35 cellular contexts compared by ENCODE assay signal in genomic region chr11:28315440-28315839, GRCh38.
"Had no signal": no experiment of that assay in that cellular context is flagged by ENCODE, and none has a peak within 500 bp of the region (broad histone marks: within the 10 kb centered on the region; RNA-seq: fewer than 3 reads in every experiment).

No MANE protein-coding gene starts in this region.

- H3K36me3 ChIP-seq: adrenal gland, brain microvascular endothelial cell, breast epithelium had no signal

- FAIRE-seq: astrocyte, colon, TTC549 had no signal

- H3K27me3 Mint-ChIP-seq: activated CD4-positive, alpha-beta memory T cell treated with anti-CD3 and anti-CD28 coated beads, Interleukin-2, amount 10 ng/mL, durations not matched to agents 7 days and 5 days; activated CD4-positive, alpha-beta T cell treated with anti-CD3 and anti-CD28 coated beads for 36 hours; activated CD4-positive, alpha-beta T cell treated with anti-CD3 and anti-CD28 coated beads, Interleukin-2, amount 10 ng/mL, durations not matched to agents 7 days and 5 days; activated CD8-positive, alpha-beta memory T cell treated with anti-CD3 and anti-CD28 coated beads, Interleukin-2, amount 10 ng/mL, durations not matched to agents 7 days and 5 days; activated naive CD4-positive, alpha-beta T cell treated with anti-CD3 and anti-CD28 coated beads, Interleukin-2, amount 10 ng/mL, durations not matched to agents 7 days and 5 days; activated naive CD4-positive, alpha-beta T cell treated with anti-CD3 and anti-CD28 coated beads, Interleukin-2, amount 50 U/mL, for 24 hours; activated naive CD8-positive, alpha-beta T cell; activated T-cell treated with anti-CD3 and anti-CD28 coated beads, Interleukin-2, amount 50 U/mL, for 24 hours had no signal

- H3K4me1 Mint-ChIP-seq: activated CD4-positive, alpha-beta memory T cell treated with anti-CD3 and anti-CD28 coated beads, Interleukin-2, amount 10 ng/mL, durations not matched to agents 7 days and 5 days; activated CD4-positive, alpha-beta T cell treated with anti-CD3 and anti-CD28 coated beads for 36 hours; activated CD4-positive, alpha-beta T cell treated with anti-CD3 and anti-CD28 coated beads, Interleukin-2, amount 10 ng/mL, durations not matched to agents 7 days and 5 days; activated CD8-positive, alpha-beta memory T cell treated with anti-CD3 and anti-CD28 coated beads, Interleukin-2, amount 10 ng/mL, durations not matched to agents 7 days and 5 days; activated naive CD4-positive, alpha-beta T cell treated with anti-CD3 and anti-CD28 coated beads, Interleukin-2, amount 10 ng/mL, durations not matched to agents 7 days and 5 days; activated naive CD4-positive, alpha-beta T cell treated with anti-CD3 and anti-CD28 coated beads, Interleukin-2, amount 50 U/mL, for 24 hours had no signal

- H3K9me3 ChIP-seq: adrenal gland, body of pancreas, breast epithelium had no signal

- H3K4me1 ChIP-seq: adrenal gland, body of pancreas, breast epithelium had no signal

- H3K9me3 Mint-ChIP-seq: activated CD4-positive, alpha-beta memory T cell treated with anti-CD3 and anti-CD28 coated beads, Interleukin-2, amount 10 ng/mL, durations not matched to agents 7 days and 5 days; activated naive CD4-positive, alpha-beta T cell treated with anti-CD3 and anti-CD28 coated beads, Interleukin-2, amount 10 ng/mL, durations not matched to agents 7 days and 5 days; activated naive CD4-positive, alpha-beta T cell treated with anti-CD3 and anti-CD28 coated beads, Interleukin-2, amount 50 U/mL, for 24 hours; activated T-helper 2 cell treated with anti-CD3 and anti-CD28 coated beads, Interferon-gamma antibody, Interleukin-2, Interleukin-4, amounts not matched to agents 10 μg/mL and 5 μg/mL and 100 μg/mL, durations not matched to agents 14 hours and 24 hours and 36 hours; T-helper 1 cell treated with Interleukin-12 subunit alpha and Interleukin-12 subunit beta and Interleukin-4 antibody, amounts not matched to agents 30 μg/mL and 1 μg/mL, for 36 hours; T-helper 2 cell treated with Interferon-gamma antibody and Interleukin-4, amounts not matched to agents 5 μg/mL and 100 μg/mL, for 36 hours had no signal

- H3K4me3 Mint-ChIP-seq: activated CD4-positive, alpha-beta memory T cell treated with anti-CD3 and anti-CD28 coated beads, Interleukin-2, amount 10 ng/mL, durations not matched to agents 7 days and 5 days; activated CD4-positive, alpha-beta T cell treated with anti-CD3 and anti-CD28 coated beads for 36 hours; activated CD4-positive, alpha-beta T cell treated with anti-CD3 and anti-CD28 coated beads, Interleukin-2, amount 10 ng/mL, durations not matched to agents 7 days and 5 days; activated CD8-positive, alpha-beta memory T cell treated with anti-CD3 and anti-CD28 coated beads, Interleukin-2, amount 10 ng/mL, durations not matched to agents 7 days and 5 days; activated CD8-positive, alpha-beta T cell treated with anti-CD3 and anti-CD28 coated beads, Interleukin-2, amount 10 ng/mL, durations not matched to agents 7 days and 5 days; activated naive CD4-positive, alpha-beta T cell treated with anti-CD3 and anti-CD28 coated beads, Interleukin-2, amount 10 ng/mL, durations not matched to agents 7 days and 5 days; activated naive CD4-positive, alpha-beta T cell treated with anti-CD3 and anti-CD28 coated beads, Interleukin-2, amount 50 U/mL, for 24 hours; activated naive CD8-positive, alpha-beta T cell; activated T-cell treated with anti-CD3 and anti-CD28 coated beads, Interleukin-2, amount 50 U/mL, for 24 hours; T-helper 1 cell treated with Interleukin-12 subunit alpha and Interleukin-12 subunit beta and Interleukin-4 antibody, amounts not matched to agents 30 μg/mL and 1 μg/mL, for 36 hours; T-helper 2 cell treated with Interferon-gamma antibody and Interleukin-4, amounts not matched to agents 5 μg/mL and 100 μg/mL, for 36 hours had no signal

- DNase-seq: activated CD4-positive, alpha-beta memory T cell treated with anti-CD3 and anti-CD28 coated beads, Interleukin-2, amount 10 ng/mL, durations not matched to agents 7 days and 5 days; activated CD4-positive, alpha-beta T cell treated with anti-CD3 and anti-CD28 coated beads for 1 hour; activated CD4-positive, alpha-beta T cell treated with anti-CD3 and anti-CD28 coated beads for 36 hours; activated CD4-positive, alpha-beta T cell treated with anti-CD3 and anti-CD28 coated beads for 48 hours; activated CD4-positive, alpha-beta T cell treated with anti-CD3 and anti-CD28 coated beads, Interleukin-2, amount 10 ng/mL, durations not matched to agents 7 days and 5 days; activated CD4-positive, alpha-beta T cell treated with anti-CD3 and anti-CD28 coated beads, Interleukin-2, amount 50 U/mL, for 48 hours; activated CD4-positive, CD25-positive, alpha-beta regulatory T cell; activated CD8-positive, alpha-beta memory T cell treated with anti-CD3 and anti-CD28 coated beads for 24 hours; activated CD8-positive, alpha-beta memory T cell treated with anti-CD3 and anti-CD28 coated beads, Interleukin-2, amount 10 ng/mL, durations not matched to agents 7 days and 5 days; activated CD8-positive, alpha-beta memory T cell treated with anti-CD3 and anti-CD28 coated beads, Interleukin-2, amount 50 U/mL, for 48 hours; activated CD8-positive, alpha-beta T cell treated with anti-CD3 and anti-CD28 coated beads, Interleukin-2, amount 10 ng/mL, durations not matched to agents 7 days and 5 days; activated effector memory CD4-positive, alpha-beta T cell treated with Interleukin-2 at 50 U/mL for 16 hours; activated gamma-delta T cell; activated naive CD4-positive, alpha-beta T cell treated with anti-CD3 and anti-CD28 coated beads, Interleukin-2, amount 10 ng/mL, durations not matched to agents 7 days and 5 days; activated naive CD4-positive, alpha-beta T cell treated with Interleukin-2 at 50 U/mL for 16 hours; activated T-cell treated with anti-CD3 and anti-CD28 coated beads, Interleukin-2, amount 50 U/mL, for 24 hours; activated T-cell treated with anti-CD3 and anti-CD28 coated beads, Interleukin-2, amount 50 U/mL, for 48 hours; adrenal gland; amniotic stem cell; aorta; body of pancreas; brain microvascular endothelial cell; central memory CD4-positive, alpha-beta T cell; T-helper 2 cell; T-helper 9 cell had no signal

- H3K4me3 ChIP-seq: adrenal gland, body of pancreas, breast epithelium had no signal

- ATAC-seq: activated CD4-positive, alpha-beta T cell treated with anti-CD3 and anti-CD28 coated beads for 36 hours; activated CD4-positive, CD25-positive, alpha-beta regulatory T cell treated with anti-CD3 and anti-CD28 coated beads, Interleukin-2, amount 50 U/mL, for 24 hours; activated CD8-positive, alpha-beta memory T cell treated with anti-CD3 and anti-CD28 coated beads, Interleukin-2, amount 10 ng/mL, durations not matched to agents 7 days and 5 days; activated CD8-positive, alpha-beta T cell treated with anti-CD3 and anti-CD28 coated beads, Interleukin-2, amount 10 ng/mL, durations not matched to agents 7 days and 5 days; body of pancreas had no signal

- H3K27me3 ChIP-seq: adrenal gland, body of pancreas, brain microvascular endothelial cell, breast epithelium had no signal

- H3K27ac Mint-ChIP-seq: activated CD4-positive, alpha-beta memory T cell treated with anti-CD3 and anti-CD28 coated beads, Interleukin-2, amount 10 ng/mL, durations not matched to agents 7 days and 5 days; activated CD4-positive, alpha-beta T cell treated with anti-CD3 and anti-CD28 coated beads for 36 hours; activated CD4-positive, alpha-beta T cell treated with anti-CD3 and anti-CD28 coated beads, Interleukin-2, amount 10 ng/mL, durations not matched to agents 7 days and 5 days; activated CD8-positive, alpha-beta memory T cell treated with anti-CD3 and anti-CD28 coated beads, Interleukin-2, amount 10 ng/mL, durations not matched to agents 7 days and 5 days; activated CD8-positive, alpha-beta T cell treated with anti-CD3 and anti-CD28 coated beads, Interleukin-2, amount 10 ng/mL, durations not matched to agents 7 days and 5 days; activated naive CD4-positive, alpha-beta T cell treated with anti-CD3 and anti-CD28 coated beads, Interleukin-2, amount 10 ng/mL, durations not matched to agents 7 days and 5 days; activated naive CD4-positive, alpha-beta T cell treated with anti-CD3 and anti-CD28 coated beads, Interleukin-2, amount 50 U/mL, for 24 hours; activated naive CD8-positive, alpha-beta T cell; activated T-cell treated with anti-CD3 and anti-CD28 coated beads, Interleukin-2, amount 50 U/mL, for 24 hours; activated T-helper 2 cell treated with anti-CD3 and anti-CD28 coated beads, Interferon-gamma antibody, Interleukin-2, Interleukin-4, amounts not matched to agents 10 μg/mL and 5 μg/mL and 100 μg/mL, durations not matched to agents 14 hours and 24 hours and 36 hours; T-helper 1 cell treated with Interleukin-12 subunit alpha and Interleukin-12 subunit beta and Interleukin-4 antibody, amounts not matched to agents 30 μg/mL and 1 μg/mL, for 36 hours; T-helper 2 cell treated with Interferon-gamma antibody and Interleukin-4, amounts not matched to agents 5 μg/mL and 100 μg/mL, for 36 hours had no signal
